ENCODE assay signal across 1 cellular context in the genomic region with DNA sequence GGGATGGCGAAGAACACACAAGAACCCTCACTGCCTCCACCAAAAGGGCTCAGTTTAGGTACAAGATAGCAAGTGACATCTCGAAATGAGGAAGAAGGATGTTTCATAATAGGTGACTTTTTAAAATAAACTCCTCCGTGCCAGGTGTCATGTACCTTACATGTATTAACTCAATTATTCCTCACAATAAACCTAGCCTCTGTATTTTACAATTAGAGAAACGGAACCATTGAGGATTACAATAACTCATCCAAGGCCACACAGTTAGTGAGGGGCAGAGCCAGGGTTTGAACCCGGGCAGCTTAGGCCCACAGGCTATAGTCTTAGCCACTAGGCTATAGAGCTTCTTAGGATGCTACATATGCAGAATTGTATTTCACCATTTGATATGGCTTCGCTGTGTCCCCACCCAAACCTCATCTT.
TF ChIP-seq lines count a peak whose summit lies in the region.

No MANE protein-coding gene starts in this region.

TF ChIP-seq in GM12878, 131 proteins besides CTCF, POLR2A, EP300 and RAD21:
- TF ChIP-seq, protein P1, sequence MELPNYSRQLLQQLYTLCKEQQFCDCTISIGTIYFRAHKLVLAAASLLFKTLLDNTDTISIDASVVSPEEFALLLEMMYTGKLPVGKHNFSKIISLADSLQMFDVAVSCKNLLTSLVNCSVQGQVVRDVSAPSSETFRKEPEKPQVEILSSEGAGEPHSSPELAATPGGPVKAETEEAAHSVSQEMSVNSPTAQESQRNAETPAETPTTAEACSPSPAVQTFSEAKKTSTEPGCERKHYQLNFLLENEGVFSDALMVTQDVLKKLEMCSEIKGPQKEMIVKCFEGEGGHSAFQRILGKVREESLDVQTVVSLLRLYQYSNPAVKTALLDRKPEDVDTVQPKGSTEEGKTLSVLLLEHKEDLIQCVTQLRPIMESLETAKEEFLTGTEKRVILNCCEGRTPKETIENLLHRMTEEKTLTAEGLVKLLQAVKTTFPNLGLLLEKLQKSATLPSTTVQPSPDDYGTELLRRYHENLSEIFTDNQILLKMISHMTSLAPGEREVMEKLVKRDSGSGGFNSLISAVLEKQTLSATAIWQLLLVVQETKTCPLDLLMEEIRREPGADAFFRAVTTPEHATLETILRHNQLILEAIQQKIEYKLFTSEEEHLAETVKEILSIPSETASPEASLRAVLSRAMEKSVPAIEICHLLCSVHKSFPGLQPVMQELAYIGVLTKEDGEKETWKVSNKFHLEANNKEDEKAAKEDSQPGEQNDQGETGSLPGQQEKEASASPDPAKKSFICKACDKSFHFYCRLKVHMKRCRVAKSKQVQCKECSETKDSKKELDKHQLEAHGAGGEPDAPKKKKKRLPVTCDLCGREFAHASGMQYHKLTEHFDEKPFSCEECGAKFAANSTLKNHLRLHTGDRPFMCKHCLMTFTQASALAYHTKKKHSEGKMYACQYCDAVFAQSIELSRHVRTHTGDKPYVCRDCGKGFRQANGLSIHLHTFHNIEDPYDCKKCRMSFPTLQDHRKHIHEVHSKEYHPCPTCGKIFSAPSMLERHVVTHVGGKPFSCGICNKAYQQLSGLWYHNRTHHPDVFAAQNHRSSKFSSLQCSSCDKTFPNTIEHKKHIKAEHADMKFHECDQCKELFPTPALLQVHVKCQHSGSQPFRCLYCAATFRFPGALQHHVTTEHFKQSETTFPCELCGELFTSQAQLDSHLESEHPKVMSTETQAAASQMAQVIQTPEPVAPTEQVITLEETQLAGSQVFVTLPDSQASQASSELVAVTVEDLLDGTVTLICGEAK (IDR thresholded peaks at IDR 0.05; ENCODE audit: borderline replicate concordance), result no peak
- TF ChIP-seq BACH1 (IDR thresholded peaks at IDR 0.05; ENCODE audit: borderline replicate concordance) (no peak), ZNF24 (IDR thresholded peaks at IDR 0.05) (peak; percentile 65; the same call in 1 of the 2 replicates), MYC (IDR thresholded peaks at IDR 0.05; ENCODE audit: insufficient read depth, insufficient read length, insufficient replicate concordance, low read length, severe bottlenecking) (no peak)
